In the genomic region with DNA sequence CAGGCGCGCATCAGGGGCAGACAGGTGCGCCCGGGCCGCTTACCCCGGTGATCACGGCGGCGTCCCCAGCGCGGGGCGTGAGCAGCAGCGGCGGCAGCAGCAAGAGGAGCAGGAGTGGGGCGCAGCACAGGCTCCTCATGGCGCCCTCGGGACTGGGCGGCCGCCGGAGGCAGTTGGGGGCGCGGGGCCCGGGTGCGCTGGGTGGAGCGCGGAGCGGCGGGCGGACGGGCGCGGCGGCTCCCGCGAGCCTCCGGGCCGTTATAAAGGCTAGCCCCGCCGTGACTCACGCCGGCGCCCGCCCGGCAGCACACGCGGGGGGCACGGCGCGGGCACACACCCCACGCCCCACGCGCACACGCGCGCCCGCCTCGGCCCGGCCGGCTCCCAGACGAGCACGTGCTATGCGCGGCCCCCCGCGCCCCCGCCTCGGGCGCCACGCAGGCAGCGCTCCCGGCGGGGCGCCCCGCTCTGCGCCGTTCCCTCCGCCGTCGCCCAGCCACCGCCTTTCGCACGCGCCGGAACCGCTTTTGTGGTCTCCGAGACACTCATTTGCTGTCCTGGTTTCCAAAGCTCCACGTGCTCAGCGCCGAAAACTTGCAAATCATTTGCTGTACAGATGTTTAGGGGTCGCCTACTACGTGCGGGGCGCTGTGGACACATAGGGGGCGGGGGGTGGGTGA, we compare ENCODE assay signal across 8 cellular contexts. TPM values are rescaled to one million over a fixed set of nuclear protein-coding genes. Genes with fewer than 3 reads are reported as not detected.
DNase-seq lines count a peak whose midpoint lies in the region; ATAC-seq and TF ChIP-seq lines count a peak whose summit lies in the region.

A gene with protein sequence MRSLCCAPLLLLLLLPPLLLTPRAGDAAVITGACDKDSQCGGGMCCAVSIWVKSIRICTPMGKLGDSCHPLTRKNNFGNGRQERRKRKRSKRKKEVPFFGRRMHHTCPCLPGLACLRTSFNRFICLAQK (minus strand): TSS at position 235 of the 680 bp plus-strand sequence. CDS start 96 bp downstream, at position 139.

- no peaks in the 10 kb centered on the region for H3K9me3 Mint-ChIP-seq in immature natural killer cell

- peaks cover 18 to 28% of the 10 kb centered on the region in 2 donors for H3K4me1 Mint-ChIP-seq in immature natural killer cell

- CTCF ChIA-PET in AG04450 (lab: Charles Lee), result no interaction called here

- peaks cover 45% of the 10 kb centered on the region for H3K27me3 ChIP-seq in AG04450 (ENCODE audit: control insufficient read depth, insufficient read depth, low read length)

- no peak for DNase-seq in AG04450 (ENCODE audit: low read depth, low spot score)
- DNase-seq in Jurkat, Clone E6-1 (ENCODE audit: low read depth, low spot score), result no peak
- peak; percentile 11 for DNase-seq in activated effector memory CD4-positive, alpha-beta T cell treated with Interleukin-2 at 50 U/mL for 16 hours
- peak in 1 of 3 donors; percentile 11 for DNase-seq in immature natural killer cell
- DNase-seq in stimulated activated CD8-positive, alpha-beta memory T cell treated with anti-CD3 and anti-CD28 coated beads, Interleukin-15, amount 100 ng/mL, for 48 hours (ENCODE audit: low read depth in 2 of 2), result peak; percentile 8 to 14
- DNase-seq in hippocampal formation (lab: John Stamatoyannopoulos, UW), result no peak
- no peak for DNase-seq in NCI-H2196 treated with DMSO at 0.1 percent for 48 hours (lab: John Stamatoyannopoulos, UW; ENCODE audit: unreplicated experiment)

- no peak within 1 kb of the TSS for H3K27ac Mint-ChIP-seq in immature natural killer cell

- H3K27ac ChIP-seq in AG04450 (ENCODE audit: low read depth, low read length), result no peak within 1 kb of the TSS

- H3K36me3 Mint-ChIP-seq in immature natural killer cell, result no peaks in the 10 kb centered on the region

- POLR2A ChIA-PET in AG04450 (lab: Yijun Ruan, JAX), result no interaction called here

- peak within 1 kb of the TSS; percentile 60 to 83 (median 76) for H3K4me3 Mint-ChIP-seq in immature natural killer cell

- TF ChIP-seq CTCF in AG04450 (IDR thresholded peaks at IDR 0.05; ENCODE audit: low read depth, low read length), result no peak

- no peak for ATAC-seq in HG02588 (IDR thresholded peaks at IDR 0.05; ENCODE audit: unreplicated experiment)

- no peaks in the 10 kb centered on the region for H3K9me3 ChIP-seq in AG04450 (ENCODE audit: control insufficient read depth, insufficient read depth, low read length)

- peaks cover 11 to 29% (median 15%) of the 10 kb centered on the region in 3 donors for H3K27me3 Mint-ChIP-seq in immature natural killer cell (ENCODE audit: low read depth in 3 of 3)

- 0 out of 2 replicates have a peak within 1 kb of the TSS, but pooled peaks have one; percentile 3 for H3K4me3 ChIP-seq in AG04450 (ENCODE audit: low read depth, low read length)
- H3K4me3 ChIP-seq in Jurkat, Clone E6-1 (ENCODE audit: low read length), result peak within 1 kb of the TSS; percentile 33

RNA-seq across cellular contexts. Expression of the gene that starts here (rescaled TPM):
- polyA plus RNA-seq in AG04450 (2011; rRNA removed) (not detected in 2 replicates), immature natural killer cell (not detected)
- not detected in 2 replicates for polyA minus RNA-seq in AG04450 (2011; rRNA and poly(A)+ RNA removed)
- polyA plus RNA-seq in Jurkat, Clone E6-1 (2012; ENCODE audit: insufficient read depth, insufficient read length), result 6.6 TPM

Comparison
In these comparisons a context has a peak if more than half of its experiments do, and no peak if none do; other contexts are left out.
1. DNase-seq: peak in activated effector memory CD4-positive, alpha-beta T cell treated with Interleukin-2 at 50 U/mL for 16 hours (single experiment) and stimulated activated CD8-positive, alpha-beta memory T cell treated with anti-CD3 and anti-CD28 coated beads, Interleukin-15, amount 100 ng/mL, for 48 hours (2 of 2); none in AG04450 (single experiment), Jurkat, Clone E6-1 (single experiment), hippocampal formation (0 of 2) and NCI-H2196 treated with DMSO at 0.1 percent for 48 hours (single experiment).